7 cellular contexts compared by ENCODE assay signal in genomic region chr21:26405735-26406361, GRCh38.
DNase-seq lines count a peak whose midpoint lies in the region; ATAC-seq and TF ChIP-seq lines count a peak whose summit lies in the region.

No MANE protein-coding gene starts in this region.

- H3K9me3 ChIP-seq in adipocyte (ENCODE audit: control insufficient read depth, low read length): no peaks in the 10 kb centered on the region

- TF ChIP-seq CTCF in GM13977 (IDR thresholded peaks at IDR 0.05; ENCODE audit: extremely low read depth, insufficient read depth, missing control alignments): no peak

- no peak overlapping the region for H3K4me3 ChIP-seq in adipocyte (ENCODE audit: low read length)

- in situ Hi-C loops in GM13977 (cut with MboI; ENCODE audit: low pct_unique_long_range_greater_than_20kb, low sequenced_read_pairs, unreplicated experiment): no loop called here

- peak; percentile 76 for DNase-seq in GM03348 (ENCODE audit: low spot score)
- peak; percentile 81 for DNase-seq in adipocyte (ENCODE audit: low read depth)
- peak; percentile 9 to 48 for DNase-seq in lung microvascular endothelial cell (ENCODE audit: low read depth in 2 of 2)
- DNase-seq in DMS114 treated with DMSO at 0.1 percent for 48 hours (lab: John Stamatoyannopoulos, UW; ENCODE audit: unreplicated experiment): no peak
- no peak for DNase-seq in GM13977 (ENCODE audit: low spot score)

- H3K27me3 ChIP-seq in adipocyte (replicated peaks; ENCODE audit: control insufficient read depth, insufficient read depth, low read length): no peaks in the 10 kb centered on the region

- peak; percentile 55 for ATAC-seq in HG03565 (IDR thresholded peaks at IDR 0.05; ENCODE audit: unreplicated experiment)
- no peak for ATAC-seq in GM18873 (IDR thresholded peaks at IDR 0.05; ENCODE audit: low FRiP score, unreplicated experiment)

- H3K36me3 ChIP-seq in adipocyte (ENCODE audit: control insufficient read depth, insufficient read depth, low read length, severe bottlenecking): no peaks in the 10 kb centered on the region

- H3K4me1 ChIP-seq in adipocyte (ENCODE audit: control insufficient read depth, insufficient read depth, low read length): peaks cover 10% of the 10 kb centered on the region

- no peak overlapping the region for H3K9ac ChIP-seq in adipocyte (ENCODE audit: low read length)

Comparison
In these comparisons a context has a peak if more than half of its experiments do, and no peak if none do; other contexts are left out.
1. DNase-seq: peak in GM03348 (single experiment), adipocyte (single experiment) and lung microvascular endothelial cell (2 of 2); none in DMS114 treated with DMSO at 0.1 percent for 48 hours (single experiment) and GM13977 (single experiment).